ENCODE assay signal across 3 cellular contexts in the genomic region with DNA sequence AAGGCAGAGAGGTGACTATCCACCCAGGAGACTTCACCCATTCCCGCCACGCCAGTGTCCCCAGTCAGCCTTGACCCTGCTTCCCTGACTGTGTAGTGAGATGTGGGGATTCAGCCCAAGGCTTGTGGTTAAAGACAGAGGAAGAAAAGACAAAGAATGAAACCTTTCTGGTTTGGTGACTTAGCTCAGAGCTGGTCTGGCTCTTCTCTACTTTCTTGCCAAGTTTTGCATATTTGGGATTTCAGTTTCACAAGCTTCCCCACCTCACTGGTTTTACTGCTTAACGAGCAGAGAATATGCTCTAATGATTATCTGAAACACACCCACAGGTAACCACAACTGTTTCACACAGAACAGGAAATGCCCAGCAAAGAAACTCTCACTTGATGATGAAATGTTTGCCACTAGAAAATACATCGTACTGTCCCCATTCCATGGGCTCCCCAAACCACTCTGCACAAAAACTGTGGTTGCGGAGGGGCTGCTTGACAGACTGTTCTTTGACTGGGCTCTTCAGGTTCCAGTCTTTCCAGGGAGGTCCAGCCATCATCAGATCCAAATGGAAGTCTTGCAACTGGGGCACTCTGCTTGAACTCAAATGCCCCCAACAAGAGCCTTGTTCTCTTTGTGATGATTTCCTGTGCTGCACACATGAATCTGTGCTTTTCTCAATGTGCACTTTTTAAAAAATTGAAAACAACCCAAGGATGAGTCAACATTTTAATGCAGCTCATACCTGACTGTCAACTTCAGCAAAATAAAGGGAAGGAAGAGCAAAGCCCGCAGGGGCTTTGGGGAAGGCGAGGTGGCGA.
TF ChIP-seq lines count a peak whose summit lies in the region.

No MANE protein-coding gene starts in this region.

TF ChIP-seq in liver, 16 proteins besides CTCF, POLR2A, EP300 and RAD21:
- TF ChIP-seq ZBTB33 (IDR thresholded peaks at IDR 0.05) (no peak), HNF4G (IDR thresholded peaks at IDR 0.05) (no peak), NR2F2 (IDR thresholded peaks at IDR 0.05) (no peak), YY1 (IDR thresholded peaks at IDR 0.05) (no peak), ATF3 (IDR thresholded peaks at IDR 0.05) (no peak), FOXA2 (IDR thresholded peaks at IDR 0.05) (no peak), RXRA (IDR thresholded peaks at IDR 0.05) (no peak), MAX (IDR thresholded peaks at IDR 0.05) (no peak), SP1 (IDR thresholded peaks at IDR 0.05) (no peak), HNF4A (conservative IDR thresholded peaks at IDR 0.05) (no peak), TAF1 (conservative IDR thresholded peaks at IDR 0.05) (no peak), GABPA (IDR thresholded peaks at IDR 0.05 in 1 of 2, conservative IDR thresholded peaks at IDR 0.05 in 1 of 2) (no peak), FOXA1 (IDR thresholded peaks at IDR 0.05) (no peak), EGR1 (IDR thresholded peaks at IDR 0.05; ENCODE audit: low read depth in 2 of 2) (no peak)
- TF ChIP-seq, protein P1, sequence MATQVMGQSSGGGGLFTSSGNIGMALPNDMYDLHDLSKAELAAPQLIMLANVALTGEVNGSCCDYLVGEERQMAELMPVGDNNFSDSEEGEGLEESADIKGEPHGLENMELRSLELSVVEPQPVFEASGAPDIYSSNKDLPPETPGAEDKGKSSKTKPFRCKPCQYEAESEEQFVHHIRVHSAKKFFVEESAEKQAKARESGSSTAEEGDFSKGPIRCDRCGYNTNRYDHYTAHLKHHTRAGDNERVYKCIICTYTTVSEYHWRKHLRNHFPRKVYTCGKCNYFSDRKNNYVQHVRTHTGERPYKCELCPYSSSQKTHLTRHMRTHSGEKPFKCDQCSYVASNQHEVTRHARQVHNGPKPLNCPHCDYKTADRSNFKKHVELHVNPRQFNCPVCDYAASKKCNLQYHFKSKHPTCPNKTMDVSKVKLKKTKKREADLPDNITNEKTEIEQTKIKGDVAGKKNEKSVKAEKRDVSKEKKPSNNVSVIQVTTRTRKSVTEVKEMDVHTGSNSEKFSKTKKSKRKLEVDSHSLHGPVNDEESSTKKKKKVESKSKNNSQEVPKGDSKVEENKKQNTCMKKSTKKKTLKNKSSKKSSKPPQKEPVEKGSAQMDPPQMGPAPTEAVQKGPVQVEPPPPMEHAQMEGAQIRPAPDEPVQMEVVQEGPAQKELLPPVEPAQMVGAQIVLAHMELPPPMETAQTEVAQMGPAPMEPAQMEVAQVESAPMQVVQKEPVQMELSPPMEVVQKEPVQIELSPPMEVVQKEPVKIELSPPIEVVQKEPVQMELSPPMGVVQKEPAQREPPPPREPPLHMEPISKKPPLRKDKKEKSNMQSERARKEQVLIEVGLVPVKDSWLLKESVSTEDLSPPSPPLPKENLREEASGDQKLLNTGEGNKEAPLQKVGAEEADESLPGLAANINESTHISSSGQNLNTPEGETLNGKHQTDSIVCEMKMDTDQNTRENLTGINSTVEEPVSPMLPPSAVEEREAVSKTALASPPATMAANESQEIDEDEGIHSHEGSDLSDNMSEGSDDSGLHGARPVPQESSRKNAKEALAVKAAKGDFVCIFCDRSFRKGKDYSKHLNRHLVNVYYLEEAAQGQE (IDR thresholded peaks at IDR 0.05): no peak

TF ChIP-seq in HepG2, 621 proteins besides CTCF, POLR2A, EP300 and RAD21 (continued from another document and continues in another):
- TF ChIP-seq, protein P2, sequence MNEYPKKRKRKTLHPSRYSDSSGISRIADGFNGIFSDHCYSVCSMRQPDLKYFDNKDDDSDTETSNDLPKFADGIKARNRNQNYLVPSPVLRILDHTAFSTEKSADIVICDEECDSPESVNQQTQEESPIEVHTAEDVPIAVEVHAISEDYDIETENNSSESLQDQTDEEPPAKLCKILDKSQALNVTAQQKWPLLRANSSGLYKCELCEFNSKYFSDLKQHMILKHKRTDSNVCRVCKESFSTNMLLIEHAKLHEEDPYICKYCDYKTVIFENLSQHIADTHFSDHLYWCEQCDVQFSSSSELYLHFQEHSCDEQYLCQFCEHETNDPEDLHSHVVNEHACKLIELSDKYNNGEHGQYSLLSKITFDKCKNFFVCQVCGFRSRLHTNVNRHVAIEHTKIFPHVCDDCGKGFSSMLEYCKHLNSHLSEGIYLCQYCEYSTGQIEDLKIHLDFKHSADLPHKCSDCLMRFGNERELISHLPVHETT (CRISPR knock-in tag; conservative IDR thresholded peaks at IDR 0.05): no peak
- TF ChIP-seq, protein P3, sequence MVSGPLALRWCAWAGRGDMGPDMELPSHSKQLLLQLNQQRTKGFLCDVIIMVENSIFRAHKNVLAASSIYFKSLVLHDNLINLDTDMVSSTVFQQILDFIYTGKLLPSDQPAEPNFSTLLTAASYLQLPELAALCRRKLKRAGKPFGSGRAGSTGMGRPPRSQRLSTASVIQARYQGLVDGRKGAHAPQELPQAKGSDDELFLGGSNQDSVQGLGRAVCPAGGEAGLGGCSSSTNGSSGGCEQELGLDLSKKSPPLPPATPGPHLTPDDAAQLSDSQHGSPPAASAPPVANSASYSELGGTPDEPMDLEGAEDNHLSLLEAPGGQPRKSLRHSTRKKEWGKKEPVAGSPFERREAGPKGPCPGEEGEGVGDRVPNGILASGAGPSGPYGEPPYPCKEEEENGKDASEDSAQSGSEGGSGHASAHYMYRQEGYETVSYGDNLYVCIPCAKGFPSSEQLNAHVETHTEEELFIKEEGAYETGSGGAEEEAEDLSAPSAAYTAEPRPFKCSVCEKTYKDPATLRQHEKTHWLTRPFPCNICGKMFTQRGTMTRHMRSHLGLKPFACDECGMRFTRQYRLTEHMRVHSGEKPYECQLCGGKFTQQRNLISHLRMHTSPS (CRISPR knock-in tag; IDR thresholded peaks at IDR 0.05; ENCODE audit: low read depth): no peak
- no peak for TF ChIP-seq PRDM10 (CRISPR knock-in tag; IDR thresholded peaks at IDR 0.05; ENCODE audit: low read depth)
- no peak for TF ChIP-seq THAP11 (CRISPR knock-in tag; IDR thresholded peaks at IDR 0.05)
- no peak for TF ChIP-seq U2AF2 (IDR thresholded peaks at IDR 0.05; ENCODE audit: low read depth, low read length)
- TF ChIP-seq ZBTB21 (CRISPR knock-in tag; IDR thresholded peaks at IDR 0.05): no peak
- no peak for TF ChIP-seq ZNF256 (CRISPR knock-in tag; conservative IDR thresholded peaks at IDR 0.05)
- TF ChIP-seq ZNF160 (CRISPR knock-in tag; IDR thresholded peaks at IDR 0.05): no peak
- no peak for TF ChIP-seq ARHGAP35 (CRISPR knock-in tag; IDR thresholded peaks at IDR 0.05; ENCODE audit: borderline replicate concordance)
- TF ChIP-seq PRPF4 (IDR thresholded peaks at IDR 0.05; ENCODE audit: low read depth, low read length, poor library complexity, severe bottlenecking): no peak
- TF ChIP-seq ZNF547 (CRISPR knock-in tag; IDR thresholded peaks at IDR 0.05): no peak
- no peak for TF ChIP-seq ZNF382 (CRISPR knock-in tag; IDR thresholded peaks at IDR 0.05; ENCODE audit: borderline replicate concordance)
- TF ChIP-seq, protein P4, sequence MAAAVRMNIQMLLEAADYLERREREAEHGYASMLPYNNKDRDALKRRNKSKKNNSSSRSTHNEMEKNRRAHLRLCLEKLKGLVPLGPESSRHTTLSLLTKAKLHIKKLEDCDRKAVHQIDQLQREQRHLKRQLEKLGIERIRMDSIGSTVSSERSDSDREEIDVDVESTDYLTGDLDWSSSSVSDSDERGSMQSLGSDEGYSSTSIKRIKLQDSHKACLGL (CRISPR knock-in tag; IDR thresholded peaks at IDR 0.05): no peak
- no peak for TF ChIP-seq ZNF773 (CRISPR knock-in tag; IDR thresholded peaks at IDR 0.05; ENCODE audit: borderline replicate concordance)

TF ChIP-seq in K562, 482 proteins besides CTCF, POLR2A, EP300 and RAD21 (continued from another document):
- TF ChIP-seq ATF3 (IDR thresholded peaks at IDR 0.05) (0 out of 2 replicates have a peak, but pooled peaks have one; percentile 25), ATF3 (CRISPR knock-in tag; conservative IDR thresholded peaks at IDR 0.05) (no peak)
